ENCODE assay signal across 9 cellular contexts in genomic region chr11:36622431-36623136, GRCh38. TPM values are rescaled to one million over a fixed set of nuclear protein-coding genes. Genes with fewer than 3 reads are reported as not detected.
DNase-seq lines count a peak whose midpoint lies in the region; ATAC-seq, FAIRE-seq and TF ChIP-seq lines count a peak whose summit lies in the region.
"Had no signal": no experiment of that assay in that cellular context is flagged by ENCODE, and none has a peak within 500 bp of the region (broad histone marks: within the 10 kb centered on the region; RNA-seq: fewer than 3 reads in every experiment).

No MANE protein-coding gene starts in this region.

- H3K9me3 ChIP-seq in K562 (replicated peaks; ENCODE audit: control insufficient read depth, insufficient read depth, low read depth, low read length) (no peaks in the 10 kb centered on the region), mucosa of descending colon (no peaks in the 10 kb centered on the region)

- BruUV-seq in K562 (replicated peaks; lab: Mats Ljungman, UMichigan): no TSS peak

- DNase-seq in DMS53 (lab: John Stamatoyannopoulos, UW): peak; percentile 54
- DNase-seq in LNCaP clone FGC (ENCODE audit: low read depth): no peak
- DNase-seq in K562 (ENCODE audit: extremely low read depth in 1 of 4, low spot score in 3 of 4): peak; percentile 7 to 35 (median 16)
- peak in 1 of 3 donors; percentile 8 for DNase-seq in mucosa of descending colon
- DNase-seq in H7: no peak
- no peak for DNase-seq in T-helper 9 cell
- no peak for DNase-seq in NCI-H510A (lab: John Stamatoyannopoulos, UW)
- DNase-seq: naive B cell had no signal

- CTCF ChIA-PET in K562 (lab: Yijun Ruan, JAX; ENCODE audit: low intra/inter-chr PET ratio): interaction anchor here (0.6 to 5.1 kb wide), 3 partner anchors 56 to 180 kb away, joined by 3 to 60 read pairs (median 3); partner anchors contain the start of gene RAG1

- no peak overlapping the region for H3K4me3 ChIP-seq in LNCaP clone FGC (ENCODE audit: low read depth, low read length)
- H3K4me3 ChIP-seq in K562: no peak overlapping the region
- no peak overlapping the region for H3K4me3 ChIP-seq in mucosa of descending colon
- no peak overlapping the region for H3K4me3 ChIP-seq in H7 (ENCODE audit: insufficient read depth, low read depth, low read length)

- H3K27ac ChIP-seq in K562 (ENCODE audit: extremely low read depth, low read depth, low read length): no peak overlapping the region

- TF ChIP-seq CTCF in LNCaP clone FGC (IDR thresholded peaks at IDR 0.05; ENCODE audit: control insufficient read depth, extremely low read depth, insufficient read depth): peak; percentile 74
- TF ChIP-seq CTCF in K562 (IDR thresholded peaks at IDR 0.05 in 2 of 3, conservative IDR thresholded peaks at IDR 0.05 in 1 of 3; ENCODE audit: insufficient read depth in 2 of 3, low read depth in 1 of 3, low read length in 3 of 3): peak; percentile 37 to 88 (median 62); a peak in 5 of 6 replicates
- no peak for TF ChIP-seq CTCF in mucosa of descending colon (IDR thresholded peaks at IDR 0.05)

- POLR2A ChIA-PET in K562 (lab: Yijun Ruan, JAX): interaction anchor here (1.0 to 1.3 kb wide), 2 partner anchors 57 to 58 kb away, joined by 3 read pairs; no protein-coding TSS in a partner anchor

- no peaks in the 10 kb centered on the region for H3K9me1 ChIP-seq in K562 (ENCODE audit: control insufficient read depth, insufficient read depth, low read length)

- H3K4me2 ChIP-seq in K562 (ENCODE audit: insufficient read depth, low read length): no peak overlapping the region

- H3K4me1 ChIP-seq in K562 (replicated peaks in 1 of 2; ENCODE audit: control insufficient read depth in 2 of 2, insufficient read depth in 2 of 2, low read length in 2 of 2) (peaks cover 0 to 17% of the 10 kb centered on the region in 2 experiments; a peak in 2 of 5 replicates), mucosa of descending colon (ENCODE audit: low read depth) (no peaks in the 10 kb centered on the region)

- no peak overlapping the region for H2AFZ ChIP-seq in K562 (ENCODE audit: low read depth, low read length)

- no peaks in the 10 kb centered on the region for H3K36me3 ChIP-seq in K562 (ENCODE audit: control insufficient read depth, insufficient read depth, low read length)
- H3K36me3 ChIP-seq in mucosa of descending colon (ENCODE audit: low read depth): no peaks in the 10 kb centered on the region
- no peaks in the 10 kb centered on the region for H3K36me3 ChIP-seq in H7 (replicated peaks; ENCODE audit: control insufficient read depth, insufficient read depth, low read length)

- peak; percentile 94 to 97 for TF ChIP-seq RAD21 in K562 (CRISPR knock-in tag; conservative IDR thresholded peaks at IDR 0.05 in 1 of 2, IDR thresholded peaks at IDR 0.05 in 1 of 2)

- TF ChIP-seq POLR2A in K562 (conservative IDR thresholded peaks at IDR 0.05): no peak

- FAIRE-seq in K562 (lab: Jason Lieb, UNC): no peak

- no peaks in the 10 kb centered on the region for H3K79me2 ChIP-seq in K562 (ENCODE audit: control insufficient read depth, insufficient read depth, low read length)

- WGBS in K562 (ENCODE audit: insufficient coverage, low coverage, missing lambda C conversion rate): 10% methylated on average over 3 of the region's 3 CpGs

- in situ Hi-C loops in K562 (cut with MboI): no loop called here

- intact Hi-C loops in K562 (cut with micrococcal nuclease): loop anchor here (1.0 to 10.0 kb wide), 4 partner anchors 58 to 330 kb away; no protein-coding TSS in a partner anchor
- intact Hi-C loops in mucosa of descending colon (cut with DNase I, micrococcal nuclease): no loop called here

- TF ChIP-seq EP300 in K562 (IDR thresholded peaks at IDR 0.05; ENCODE audit: low read length): no peak

- peak; percentile 79 for ATAC-seq in GM21515 (IDR thresholded peaks at IDR 0.05; ENCODE audit: unreplicated experiment)
- ATAC-seq in K562: peak; percentile 92
- peak; percentile 55 for ATAC-seq in mucosa of descending colon

- no peaks in the 10 kb centered on the region for H4K20me1 ChIP-seq in K562 (replicated peaks; ENCODE audit: control insufficient read depth, insufficient read depth, low read length)

- H3K27me3 ChIP-seq in K562 (ENCODE audit: control insufficient read depth in 2 of 2, insufficient read depth in 2 of 2, low read length in 2 of 2): no peaks in the 10 kb centered on the region
- no peaks in the 10 kb centered on the region for H3K27me3 ChIP-seq in H7 (ENCODE audit: control insufficient read depth, insufficient read depth, low read length)

- no peak overlapping the region for H3K9ac ChIP-seq in K562 (ENCODE audit: insufficient read depth in 1 of 2, low read depth in 2 of 2, low read length in 2 of 2)

TF ChIP-seq in K562, 482 proteins besides CTCF, POLR2A, EP300 and RAD21 (continues in another document):
- TF ChIP-seq CEBPG (CRISPR knock-in tag; IDR thresholded peaks at IDR 0.05): no peak
- peak; percentile 31 to 43; a peak in 1 of 4 replicates for TF ChIP-seq CEBPG (tag; conservative IDR thresholded peaks at IDR 0.05 in 1 of 2, IDR thresholded peaks at IDR 0.05 in 1 of 2)
- TF ChIP-seq TCF7L2 (IDR thresholded peaks at IDR 0.05; ENCODE audit: low read depth, low read length): no peak
- TF ChIP-seq MED1 (CRISPR knock-in tag; IDR thresholded peaks at IDR 0.05; ENCODE audit: borderline replicate concordance): no peak
- peak; percentile 71 for TF ChIP-seq CEBPB (tag; IDR thresholded peaks at IDR 0.05)
- TF ChIP-seq SMC3 (conservative IDR thresholded peaks at IDR 0.05; ENCODE audit: insufficient read depth, low read depth, low read length): peak; percentile 59; the same call in 1 of the 2 replicates

RNA-seq across cellular contexts. Expression of gene RAG2, which starts 24.5 kb away (rescaled TPM):
- not detected in 2 replicates for total RNA-seq in K562 (2011; cell fraction: chromatin; rRNA removed; ENCODE audit: low replicate concordance)
- total RNA-seq in K562 (2011; cell fraction: nucleolus; rRNA removed): not detected in 2 replicates
- not detected in 2 replicates for total RNA-seq in K562 (2011; cell fraction: nucleoplasm; rRNA removed)
- total RNA-seq in K562 (2014; rRNA removed) (0.04 and 2.7 TPM in 2 replicates), K562 (2014; rRNA removed; fragmentation: Illumina TruSeq; extraction: Trizol) (0.07 and 0.16 TPM in 2 replicates), K562 (2015; rRNA removed; fragmentation: Illumina TruSeq; extraction: Trizol) (0.53 and 0.72 TPM in 2 replicates), K562 (2021) (not detected in 2 replicates), mucosa of descending colon (not detected)
- polyA plus RNA-seq in K562 (2011; rRNA removed) (not detected in 2 replicates), K562 (2014; fragmentation: Illumina TruSeq; extraction: Trizol) (0.06 and 0.08 TPM in 2 replicates), K562 (2014; fragmentation: Nextera tagmentation; extraction: Ambion mirVana) (under 1 TPM; 0.24 to 0.28 TPM), K562 (2014; rRNA removed) (0.89 TPM in 1 of 2 replicates, not detected in the other)
- polyA plus RNA-seq in K562 (2011; cell fraction: cytosol; rRNA removed): not detected in 2 replicates
- not detected in 2 replicates for polyA plus RNA-seq in K562 (2011; cell fraction: nucleus; rRNA removed)
- polyA plus RNA-seq in K562 (2012): 0.34 and 0.42 TPM in 2 replicates
- not detected in 2 replicates for polyA minus RNA-seq in K562 (2011; rRNA and poly(A)+ RNA removed)
- not detected in 2 replicates for polyA minus RNA-seq in K562 (2011; cell fraction: cytosol; rRNA and poly(A)+ RNA removed)
- not detected in 2 replicates for polyA minus RNA-seq in K562 (2011; cell fraction: nucleus; rRNA and poly(A)+ RNA removed)
- total RNA-seq in H7 (2014; rRNA removed; shearing (Covaris generic)): not detected in 2 replicates

RNA-seq across cellular contexts. Expression of gene IFTAP, which starts 28.3 kb away (rescaled TPM):
- 0.32 and 3.1 TPM in 2 replicates for total RNA-seq in K562 (2011; cell fraction: chromatin; rRNA removed; ENCODE audit: low replicate concordance)
- 0.50 and 1.3 TPM in 2 replicates for total RNA-seq in K562 (2011; cell fraction: nucleolus; rRNA removed)
- 2.7 and 3.0 TPM in 2 replicates for total RNA-seq in K562 (2011; cell fraction: nucleoplasm; rRNA removed)
- total RNA-seq in K562 (2014; rRNA removed) (10.4 and 10.7 TPM in 2 replicates), K562 (2014; rRNA removed; fragmentation: Illumina TruSeq; extraction: Trizol) (20.1 and 21.4 TPM in 2 replicates), K562 (2015; rRNA removed; fragmentation: Illumina TruSeq; extraction: Trizol) (15.0 and 17.0 TPM in 2 replicates), K562 (2021) (9.2 and 9.8 TPM in 2 replicates), mucosa of descending colon (10 to 100 TPM in 1 of 3 donors, 1 to 10 TPM in 2; 4.5 to 23.0 (median 9.3) TPM)
- polyA plus RNA-seq in K562 (2011; rRNA removed) (4.4 and 12.2 TPM in 2 replicates), K562 (2014; fragmentation: Illumina TruSeq; extraction: Trizol) (20.6 and 30.0 TPM in 2 replicates), K562 (2014; fragmentation: Nextera tagmentation; extraction: Ambion mirVana) (10 to 100 TPM; 18.1 to 22.4 TPM), K562 (2014; rRNA removed) (17.0 and 23.1 TPM in 2 replicates)
- 2.3 and 3.1 TPM in 2 replicates for polyA plus RNA-seq in K562 (2011; cell fraction: cytosol; rRNA removed)
- 1.2 and 1.3 TPM in 2 replicates for polyA plus RNA-seq in K562 (2011; cell fraction: nucleus; rRNA removed)
- polyA plus RNA-seq in K562 (2012): 19.5 and 26.7 TPM in 2 replicates
- polyA minus RNA-seq in K562 (2011; rRNA and poly(A)+ RNA removed): 3.6 and 5.0 TPM in 2 replicates
- 1.7 TPM in 1 of 2 replicates, not detected in the other for polyA minus RNA-seq in K562 (2011; cell fraction: cytosol; rRNA and poly(A)+ RNA removed)
- 2.1 and 3.4 TPM in 2 replicates for polyA minus RNA-seq in K562 (2011; cell fraction: nucleus; rRNA and poly(A)+ RNA removed)
- total RNA-seq in H7 (2014; rRNA removed; shearing (Covaris generic)): 22.3 and 26.8 TPM in 2 replicates

RNA-seq across cellular contexts. Expression of gene RAG1, which starts 54.8 kb away (rescaled TPM):
- total RNA-seq in K562 (2011; cell fraction: chromatin; rRNA removed; ENCODE audit: low replicate concordance): 1.8 and 6.2 TPM in 2 replicates
- 0.83 and 2.0 TPM in 2 replicates for total RNA-seq in K562 (2011; cell fraction: nucleolus; rRNA removed)
- total RNA-seq in K562 (2011; cell fraction: nucleoplasm; rRNA removed): 2.6 and 6.9 TPM in 2 replicates
- total RNA-seq in K562 (2014; rRNA removed) (1.8 and 2.0 TPM in 2 replicates), K562 (2014; rRNA removed; fragmentation: Illumina TruSeq; extraction: Trizol) (2.5 and 2.8 TPM in 2 replicates), K562 (2015; rRNA removed; fragmentation: Illumina TruSeq; extraction: Trizol) (1.5 and 1.7 TPM in 2 replicates), K562 (2021) (1.6 and 2.1 TPM in 2 replicates), mucosa of descending colon (1 to 10 TPM; 1.5 to 1.9 (median 1.9) TPM)
- polyA plus RNA-seq in K562 (2011; rRNA removed) (0.93 and 1.7 TPM in 2 replicates), K562 (2014; fragmentation: Illumina TruSeq; extraction: Trizol) (2.0 and 2.2 TPM in 2 replicates), K562 (2014; fragmentation: Nextera tagmentation; extraction: Ambion mirVana) (under 1 TPM; 0.49 to 0.89 TPM), K562 (2014; rRNA removed) (1.4 and 1.5 TPM in 2 replicates)
- 0.27 and 0.40 TPM in 2 replicates for polyA plus RNA-seq in K562 (2011; cell fraction: cytosol; rRNA removed)
- 1.9 and 2.4 TPM in 2 replicates for polyA plus RNA-seq in K562 (2011; cell fraction: nucleus; rRNA removed)
- 1.7 and 2.8 TPM in 2 replicates for polyA plus RNA-seq in K562 (2012)
- 1.3 and 1.9 TPM in 2 replicates for polyA minus RNA-seq in K562 (2011; rRNA and poly(A)+ RNA removed)
- polyA minus RNA-seq in K562 (2011; cell fraction: cytosol; rRNA and poly(A)+ RNA removed): 1.3 TPM in 2 replicates
- 1.1 and 1.2 TPM in 2 replicates for polyA minus RNA-seq in K562 (2011; cell fraction: nucleus; rRNA and poly(A)+ RNA removed)
- total RNA-seq in H7 (2014; rRNA removed; shearing (Covaris generic)): 0.66 and 1.1 TPM in 2 replicates

Comparison
In these comparisons a context has a peak if more than half of its experiments do, and no peak if none do; other contexts are left out.
1. DNase-seq: peak in DMS53 (single experiment) and K562 (4 of 4); none in LNCaP clone FGC (single experiment), H7 (single experiment), T-helper 9 cell (single experiment) and NCI-H510A (single experiment).
2. Peak in every context shown above with its lines, with median percentiles within 50 percentile points of each other: ATAC-seq.